Comparison of ENCODE assay signal across 1 cellular context in genomic region chr19:38695832-38696732, GRCh38.
TF ChIP-seq lines count a peak whose summit lies in the region.

No MANE protein-coding gene starts in this region.

TF ChIP-seq in IMR-90, 13 proteins besides CTCF, POLR2A, EP300 and RAD21:
- TF ChIP-seq RFX5 (IDR thresholded peaks at IDR 0.05; ENCODE audit: low read depth, low read length) (no peak), NFE2L2 (IDR thresholded peaks at IDR 0.05; ENCODE audit: low read depth, low read length) (no peak), MXI1 (IDR thresholded peaks at IDR 0.05; ENCODE audit: borderline replicate concordance, low read depth, low read length) (no peak), ELK1 (IDR thresholded peaks at IDR 0.05; ENCODE audit: borderline replicate concordance, low read depth, low read length) (no peak), BHLHE40 (IDR thresholded peaks at IDR 0.05; ENCODE audit: low read depth, low read length) (no peak), CHD1 (IDR thresholded peaks at IDR 0.05; ENCODE audit: low read depth, low read length) (no peak)
TF ChIP-seq in IMR-90: peak in this region for 0.
